18 cellular contexts compared by ENCODE assay signal in genomic region chr2:189584662-189585061, GRCh38.
"Had no signal": no experiment of that assay in that cellular context is flagged by ENCODE, and none has a peak within 500 bp of the region (broad histone marks: within the 10 kb centered on the region; RNA-seq: fewer than 3 reads in every experiment).

No MANE protein-coding gene starts in this region.

- FAIRE-seq: endothelial cell of umbilical vein had no signal

- ATAC-seq: naive thymus-derived CD4-positive, alpha-beta T cell; psoas muscle; sciatic nerve had no signal

- H3K4me3 ChIP-seq: psoas muscle, stomach, thoracic aorta, transverse colon had no signal

- H3K36me3 ChIP-seq: stomach, thoracic aorta, transverse colon had no signal

- H3K27ac ChIP-seq: psoas muscle, stomach had no signal

- H3K9me3 ChIP-seq: psoas muscle, stomach, thoracic aorta, transverse colon had no signal

- H3K27me3 ChIP-seq: stomach, transverse colon had no signal

- DNase-seq: effector CD4-positive, alpha-beta T cell; endodermal cell; foreskin melanocyte; head of caudate nucleus; hippocampal formation; naive thymus-derived CD4-positive, alpha-beta T cell; nephron progenitor cell; psoas muscle; retina; stimulated activated CD4-positive, alpha-beta T cell treated with anti-CD3 and anti-CD28 coated beads, Interleukin-2, amount 100 ng/mL, for 24 hours; stimulated activated CD4-positive, alpha-beta T cell treated with anti-CD3 and anti-CD28 coated beads, Interleukin-4, amount 100 ng/mL, for 4 hours; stimulated activated naive CD4-positive, alpha-beta T cell; stomach; substantia nigra; transverse colon had no signal
